ENCODE assay signal across 11 cellular contexts in the genomic region with DNA sequence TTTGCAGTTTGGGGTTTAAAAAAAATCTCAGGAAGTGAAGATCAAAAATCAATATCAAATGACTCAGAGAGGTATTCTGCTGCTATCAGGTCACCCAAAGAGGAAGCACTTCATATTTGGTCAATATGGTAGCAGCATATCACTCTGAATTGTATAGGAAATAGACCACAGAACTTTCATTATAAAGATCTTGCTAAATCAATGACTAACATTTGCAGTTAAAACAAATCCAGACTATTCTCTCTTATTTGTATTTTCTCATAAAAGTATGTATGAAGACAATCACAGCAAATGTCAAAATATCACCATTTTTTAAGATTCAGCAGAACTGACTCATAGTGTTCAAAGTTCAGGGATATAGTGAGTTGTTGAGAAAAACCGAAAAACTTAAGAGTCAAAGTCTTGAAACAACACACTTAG.
A peak's percentile ranks its signal among the peaks of the same experiment; 100 is the strongest.
DNase-seq lines count a peak whose midpoint lies in the region; ATAC-seq and TF ChIP-seq lines count a peak whose summit lies in the region.
"Had no signal": no experiment of that assay in that cellular context is flagged by ENCODE, and none has a peak within 500 bp of the region (broad histone marks: within the 10 kb centered on the region; RNA-seq: fewer than 3 reads in every experiment).

No MANE protein-coding gene starts in this region.

- no peak overlapping the region for H3K4me3 ChIP-seq in choroid plexus epithelial cell (ENCODE audit: low read depth, low read length)

- no peak overlapping the region for H3K4me3 Mint-ChIP-seq in activated naive CD4-positive, alpha-beta T cell treated with anti-CD3 and anti-CD28 coated beads, Interleukin-2, amount 10 ng/mL, durations not matched to agents 7 days and 5 days
- H3K4me3 Mint-ChIP-seq in type B pancreatic cell: no peak overlapping the region
- H3K4me3 Mint-ChIP-seq: B cell had no signal

- CTCF ChIA-PET in activated naive CD4-positive, alpha-beta T cell treated with anti-CD3 and anti-CD28 coated beads, Interleukin-2, amount 10 ng/mL, durations not matched to agents 7 days and 5 days (lab: Charles Lee): no interaction called here

- peaks cover 4% of the 10 kb centered on the region for H3K27me3 Mint-ChIP-seq in activated naive CD4-positive, alpha-beta T cell treated with anti-CD3 and anti-CD28 coated beads, Interleukin-2, amount 10 ng/mL, durations not matched to agents 7 days and 5 days
- no peaks in the 10 kb centered on the region for H3K27me3 Mint-ChIP-seq in type B pancreatic cell

- H3K27ac Mint-ChIP-seq in activated naive CD4-positive, alpha-beta T cell treated with anti-CD3 and anti-CD28 coated beads, Interleukin-2, amount 10 ng/mL, durations not matched to agents 7 days and 5 days: peak overlapping the region; percentile 33
- no peak overlapping the region for H3K27ac Mint-ChIP-seq in type B pancreatic cell
- H3K27ac Mint-ChIP-seq: B cell had no signal

- peaks cover 34% of the 10 kb centered on the region for H3K4me1 Mint-ChIP-seq in activated naive CD4-positive, alpha-beta T cell treated with anti-CD3 and anti-CD28 coated beads, Interleukin-2, amount 10 ng/mL, durations not matched to agents 7 days and 5 days
- no peaks in the 10 kb centered on the region for H3K4me1 Mint-ChIP-seq in type B pancreatic cell (ENCODE audit: unreplicated experiment)
- H3K4me1 Mint-ChIP-seq: B cell had no signal

- peaks cover 10% of the 10 kb centered on the region for H3K9me3 Mint-ChIP-seq in activated naive CD4-positive, alpha-beta T cell treated with anti-CD3 and anti-CD28 coated beads, Interleukin-2, amount 10 ng/mL, durations not matched to agents 7 days and 5 days
- H3K9me3 Mint-ChIP-seq in type B pancreatic cell: no peaks in the 10 kb centered on the region

- peaks cover 3% of the 10 kb centered on the region for H3K36me3 Mint-ChIP-seq in activated naive CD4-positive, alpha-beta T cell treated with anti-CD3 and anti-CD28 coated beads, Interleukin-2, amount 10 ng/mL, durations not matched to agents 7 days and 5 days
- no peaks in the 10 kb centered on the region for H3K36me3 Mint-ChIP-seq in type B pancreatic cell

- no peak for TF ChIP-seq CTCF in choroid plexus epithelial cell (conservative IDR thresholded peaks at IDR 0.05; ENCODE audit: low read depth, low read length)
- no peak for TF ChIP-seq CTCF in type B pancreatic cell (conservative IDR thresholded peaks at IDR 0.05)

- ATAC-seq in GM18858 (IDR thresholded peaks at IDR 0.05; ENCODE audit: unreplicated experiment): no peak
- no peak for ATAC-seq in HG03354 (IDR thresholded peaks at IDR 0.05; ENCODE audit: poor library complexity, severe bottlenecking, unreplicated experiment)

- no peak for DNase-seq in activated naive CD4-positive, alpha-beta T cell treated with anti-CD3 and anti-CD28 coated beads, Interleukin-2, amount 10 ng/mL, durations not matched to agents 7 days and 5 days
- DNase-seq in activated naive CD4-positive, alpha-beta T cell treated with anti-CD3 and anti-CD28 coated beads, Interleukin-2, amount 50 U/mL, for 16 hours: no peak
- DNase-seq in NOMO-1 treated with dmso at 0.1 percent for 144 hours (lab: John Stamatoyannopoulos, UW; ENCODE audit: unreplicated experiment): peak; percentile 37
- peak; percentile 66 for DNase-seq in choroid plexus epithelial cell (ENCODE audit: low read depth)
- no peak for DNase-seq in NCI-H128 (lab: John Stamatoyannopoulos, UW; ENCODE audit: unreplicated experiment)
- DNase-seq in type B pancreatic cell (ENCODE audit: extremely low spot score, unreplicated experiment): no peak
- DNase-seq: anterior cingulate cortex; stimulated activated CD4-positive, alpha-beta T cell treated with anti-CD3 and anti-CD28 coated beads, Interleukin-2, amount 100 ng/mL, for 24 hours had no signal

Comparison
In these comparisons a context has a peak if more than half of its experiments do, and no peak if none do; other contexts are left out.
1. DNase-seq: peak in NOMO-1 treated with dmso at 0.1 percent for 144 hours (single experiment) and choroid plexus epithelial cell (single experiment); none in activated naive CD4-positive, alpha-beta T cell treated with anti-CD3 and anti-CD28 coated beads, Interleukin-2, amount 10 ng/mL, durations not matched to agents 7 days and 5 days (single experiment), activated naive CD4-positive, alpha-beta T cell treated with anti-CD3 and anti-CD28 coated beads, Interleukin-2, amount 50 U/mL, for 16 hours (single experiment), NCI-H128 (single experiment) and type B pancreatic cell (single experiment).